Comparison of ENCODE assay signal across 9 cellular contexts in the genomic region with DNA sequence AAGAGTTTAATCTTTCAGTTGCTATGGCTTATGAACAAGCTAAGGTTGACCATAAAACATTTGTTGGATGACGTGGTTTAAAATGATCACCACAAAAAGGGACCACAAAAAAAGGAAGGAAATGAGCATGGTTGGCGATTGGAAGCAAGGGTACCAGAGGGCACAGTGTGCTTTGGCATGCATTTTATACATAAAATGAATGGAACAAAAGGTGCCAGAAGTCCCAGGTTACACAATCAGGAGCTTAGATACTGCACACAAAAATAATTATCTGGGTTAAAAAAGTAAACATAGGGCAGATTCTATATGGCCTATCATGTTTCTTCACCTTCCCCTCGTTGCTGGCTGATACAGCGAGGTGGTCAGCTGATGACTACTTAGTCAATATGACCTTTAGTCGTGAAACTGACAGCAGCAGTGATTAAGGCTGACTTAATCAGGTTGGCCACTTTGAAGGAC. TPM values are rescaled to one million over a fixed set of nuclear protein-coding genes. Genes with fewer than 3 reads are reported as not detected.
DNase-seq lines count a peak whose midpoint lies in the region; ATAC-seq and TF ChIP-seq lines count a peak whose summit lies in the region.
"Had no signal": no experiment of that assay in that cellular context is flagged by ENCODE, and none has a peak within 500 bp of the region (broad histone marks: within the 10 kb centered on the region; RNA-seq: fewer than 3 reads in every experiment).

No MANE protein-coding gene starts in this region.

- intact Hi-C loops in thyroid gland (cut with DNase I): no loop called here

- DNase-seq in GDM1 (lab: John Stamatoyannopoulos, UW) (peak; percentile 49), HS-27A (ENCODE audit: low read depth) (peak; percentile 66), mesenchymal stem cell (peak; percentile 18), anterior cingulate cortex (lab: John Stamatoyannopoulos, UW) (no peak), thyroid gland (no peak), OCI-M2 (lab: John Stamatoyannopoulos, UW; ENCODE audit: unreplicated experiment) (no peak)
- DNase-seq in activated naive CD8-positive, alpha-beta T cell treated with anti-CD3 and anti-CD28 coated beads, Interleukin-2, amount 50 U/mL, for 24 hours: peak; percentile 6

- no peak overlapping the region for H2BK120ac ChIP-seq in mesenchymal stem cell (ENCODE audit: low read depth, low read length)

- no peak overlapping the region for H3K4me3 Mint-ChIP-seq in activated naive CD8-positive, alpha-beta T cell treated with anti-CD3 and anti-CD28 coated beads, Interleukin-2, amount 50 U/mL, for 24 hours
- H3K4me3 Mint-ChIP-seq: central memory CD8-positive, alpha-beta T cell had no signal

- no peak overlapping the region for H3K14ac ChIP-seq in mesenchymal stem cell (ENCODE audit: low read length in 2 of 2)

- WGBS in mesenchymal stem cell: 81% methylated on average over 5 of the region's 5 CpGs
- WGBS in thyroid gland, 2 donors: 88 to 90% methylated on average over 5 of the region's 5 CpGs

- peaks cover 22% of the 10 kb centered on the region for H3K4me1 Mint-ChIP-seq in activated naive CD8-positive, alpha-beta T cell treated with anti-CD3 and anti-CD28 coated beads, Interleukin-2, amount 50 U/mL, for 24 hours

- H3K36me3 ChIP-seq in mesenchymal stem cell (ENCODE audit: control insufficient read depth in 1 of 2, insufficient read depth in 2 of 2, low read depth in 1 of 2, low read length in 2 of 2): peaks cover 10 to 72% of the 10 kb centered on the region in 2 experiments
- H3K36me3 ChIP-seq in thyroid gland: peaks cover 26 to 34% of the 10 kb centered on the region in 2 donors

- no peak overlapping the region for H2BK15ac ChIP-seq in mesenchymal stem cell (ENCODE audit: low read depth, poor library complexity, severe bottlenecking)

- H3K4me3 ChIP-seq in mesenchymal stem cell (ENCODE audit: insufficient read depth in 1 of 2, low read depth in 1 of 2, low read length in 2 of 2) (no peak overlapping the region), thyroid gland (replicated peaks in 1 of 3) (no peak overlapping the region)

- peak; percentile 80 for ATAC-seq in activated naive CD8-positive, alpha-beta T cell treated with anti-CD3 and anti-CD28 coated beads, Interleukin-2, amount 50 U/mL, for 24 hours
- ATAC-seq in HG03521 (IDR thresholded peaks at IDR 0.05; ENCODE audit: unreplicated experiment): no peak

- H3K27me3 Mint-ChIP-seq in activated naive CD8-positive, alpha-beta T cell treated with anti-CD3 and anti-CD28 coated beads, Interleukin-2, amount 50 U/mL, for 24 hours: no peaks in the 10 kb centered on the region
- H3K27me3 Mint-ChIP-seq: central memory CD8-positive, alpha-beta T cell had no signal

- no peaks in the 10 kb centered on the region for H3K9me3 ChIP-seq in mesenchymal stem cell (ENCODE audit: control insufficient read depth, low read length)
- no peaks in the 10 kb centered on the region for H3K9me3 ChIP-seq in thyroid gland

- no peak overlapping the region for H2BK5ac ChIP-seq in mesenchymal stem cell (ENCODE audit: low read depth, low read length, poor library complexity, severe bottlenecking)

- no peak overlapping the region for H3K4ac ChIP-seq in mesenchymal stem cell (ENCODE audit: low read depth in 1 of 2, low read length in 2 of 2)

- no peaks in the 10 kb centered on the region for H3K9me3 Mint-ChIP-seq in activated naive CD8-positive, alpha-beta T cell treated with anti-CD3 and anti-CD28 coated beads, Interleukin-2, amount 50 U/mL, for 24 hours
- H3K9me3 Mint-ChIP-seq: central memory CD8-positive, alpha-beta T cell had no signal

- H3K27me3 ChIP-seq in mesenchymal stem cell (ENCODE audit: control insufficient read depth in 1 of 2, insufficient read depth in 1 of 2, low read length in 2 of 2) (no peaks in the 10 kb centered on the region), thyroid gland (no peaks in the 10 kb centered on the region)

- no peak overlapping the region for H4K8ac ChIP-seq in mesenchymal stem cell (ENCODE audit: low read length)

- H3K27ac ChIP-seq in mesenchymal stem cell (ENCODE audit: low read length, poor library complexity, severe bottlenecking) (peak overlapping the region; percentile 36), thyroid gland (no peak overlapping the region)

- no peak overlapping the region for H4K91ac ChIP-seq in mesenchymal stem cell (ENCODE audit: low read length)

- no peaks in the 10 kb centered on the region for H3K4me1 ChIP-seq in mesenchymal stem cell (ENCODE audit: control insufficient read depth, insufficient read depth, low read depth, low read length)
- no peaks in the 10 kb centered on the region for H3K4me1 ChIP-seq in thyroid gland

- H3K4me2 ChIP-seq in mesenchymal stem cell (ENCODE audit: low read length, poor library complexity, severe bottlenecking): no peak overlapping the region

- no peak overlapping the region for H3K18ac ChIP-seq in mesenchymal stem cell (ENCODE audit: low read depth in 1 of 2, low read length in 2 of 2)

- H2BK12ac ChIP-seq in mesenchymal stem cell (ENCODE audit: low read length in 2 of 2): no peak overlapping the region

- TF ChIP-seq POLR2A in thyroid gland (IDR thresholded peaks at IDR 0.05): no peak

- peak overlapping the region; percentile 44 for H3K27ac Mint-ChIP-seq in activated naive CD8-positive, alpha-beta T cell treated with anti-CD3 and anti-CD28 coated beads, Interleukin-2, amount 50 U/mL, for 24 hours

- peaks cover 43% of the 10 kb centered on the region for H3K36me3 Mint-ChIP-seq in activated naive CD8-positive, alpha-beta T cell treated with anti-CD3 and anti-CD28 coated beads, Interleukin-2, amount 50 U/mL, for 24 hours (ENCODE audit: low read depth)

- H3K23ac ChIP-seq in mesenchymal stem cell (ENCODE audit: low read length in 2 of 2): no peak overlapping the region

- peak overlapping the region; percentile 47 for H3K9ac ChIP-seq in mesenchymal stem cell (ENCODE audit: low read length)

- H2AFZ ChIP-seq in mesenchymal stem cell (ENCODE audit: low read depth, low read length): no peak overlapping the region

- H3K79me1 ChIP-seq in mesenchymal stem cell (replicated peaks; ENCODE audit: low read length, poor library complexity, severe bottlenecking): peaks cover 4% of the 10 kb centered on the region

- no peak for TF ChIP-seq CTCF in thyroid gland (IDR thresholded peaks at IDR 0.05)

- H2AK5ac ChIP-seq in mesenchymal stem cell (ENCODE audit: low read length, severe bottlenecking): no peak overlapping the region

RNA-seq across cellular contexts. Expression of a gene that starts 50.7 kb away (rescaled TPM):
- polyA plus RNA-seq in mesenchymal stem cell (2013, experiment 1 of 2): 39.7 TPM
- polyA plus RNA-seq in mesenchymal stem cell (2013, experiment 2 of 2): 40.1 TPM
- 100 to 1,000 TPM in 2 of 4 donors, 10 to 100 TPM in 2; 88.5 to 112 (median 104) TPM for total RNA-seq in thyroid gland

RNA-seq across cellular contexts. Expression of a gene that starts 58.8 kb away (rescaled TPM):
- polyA plus RNA-seq in mesenchymal stem cell (2013, experiment 1 of 2): 15.5 TPM
- polyA plus RNA-seq in mesenchymal stem cell (2013, experiment 2 of 2): 15.8 TPM
- 10 to 100 TPM; 32.2 to 40.0 (median 36.1) TPM for total RNA-seq in thyroid gland

Comparison
In these comparisons a context has a peak if more than half of its experiments do, and no peak if none do; other contexts are left out.
1. DNase-seq: peak in GDM1 (single experiment), HS-27A (single experiment), activated naive CD8-positive, alpha-beta T cell treated with anti-CD3 and anti-CD28 coated beads, Interleukin-2, amount 50 U/mL, for 24 hours (single experiment) and mesenchymal stem cell (single experiment); none in anterior cingulate cortex (0 of 58), thyroid gland (0 of 2) and OCI-M2 (single experiment).